ENCODE assay signal across 8 cellular contexts in the genomic region with DNA sequence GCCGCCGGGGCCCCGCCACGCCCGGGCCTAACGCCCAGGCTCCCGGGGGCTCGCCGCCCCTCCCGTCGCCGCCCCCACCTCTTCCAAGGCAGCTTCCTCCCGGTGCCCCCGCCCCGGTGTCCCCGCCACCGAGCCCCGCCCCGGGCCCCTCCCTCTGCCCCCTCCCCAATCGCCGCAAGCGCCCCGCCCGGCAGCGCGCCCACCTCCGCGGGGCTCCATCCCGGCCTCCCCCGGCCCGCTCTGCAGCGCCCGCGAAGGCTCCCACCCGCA. TPM values are rescaled to one million over a fixed set of nuclear protein-coding genes. Genes with fewer than 3 reads are reported as not detected.
A peak's percentile ranks its signal among the peaks of the same experiment; 100 is the strongest.
DNase-seq lines count a peak whose midpoint lies in the region; ATAC-seq and TF ChIP-seq lines count a peak whose summit lies in the region.

No MANE protein-coding gene starts in this region.

- H3K4me3 Mint-ChIP-seq in neural crest cell, result peak overlapping the region; percentile 77

- H3K9me3 Mint-ChIP-seq in neural crest cell, result no peaks in the 10 kb centered on the region

- ATAC-seq in HG02610 (IDR thresholded peaks at IDR 0.05; ENCODE audit: unreplicated experiment), result peak; percentile 24
- ATAC-seq in RWPE2 (ENCODE audit: low read depth), result peak; percentile 11

- H3K27ac ChIP-seq in RWPE2 (ENCODE audit: poor library complexity, severe bottlenecking), result peak overlapping the region; percentile 64

- peak; percentile 83 for DNase-seq in DMS 273 (lab: John Stamatoyannopoulos, UW; ENCODE audit: unreplicated experiment)
- DNase-seq in DMS 273 treated with DMSO at 0.1 percent for 48 hours (lab: John Stamatoyannopoulos, UW), result no peak
- no peak for DNase-seq in RWPE2 (ENCODE audit: low spot score)
- no peak for DNase-seq in epithelial cell of esophagus (ENCODE audit: low read depth)
- no peak for DNase-seq in neural crest cell (ENCODE audit: low read depth, low spot score)
- DNase-seq in DMS79 (lab: John Stamatoyannopoulos, UW), result no peak
- no peak for DNase-seq in NCI-H748 treated with DMSO at 0.1 percent for 48 hours (lab: John Stamatoyannopoulos, UW)

- no peaks in the 10 kb centered on the region for H3K27me3 ChIP-seq in RWPE2 (ENCODE audit: insufficient read depth, poor library complexity, severe bottlenecking)

- no peaks in the 10 kb centered on the region for H3K36me3 ChIP-seq in RWPE2 (ENCODE audit: low read depth)

- no peaks in the 10 kb centered on the region for H3K9me3 ChIP-seq in RWPE2 (ENCODE audit: severe bottlenecking)

- no peaks in the 10 kb centered on the region for H3K27me3 Mint-ChIP-seq in neural crest cell (ENCODE audit: low read depth)

- no peaks in the 10 kb centered on the region for H3K4me1 ChIP-seq in RWPE2 (ENCODE audit: insufficient read depth, poor library complexity, severe bottlenecking)

- H3K4me3 ChIP-seq in RWPE2 (ENCODE audit: severe bottlenecking), result peak overlapping the region; percentile 54
- peak overlapping the region; percentile 88 for H3K4me3 ChIP-seq in epithelial cell of esophagus (ENCODE audit: low read length)

- no peak overlapping the region for H3K27ac Mint-ChIP-seq in neural crest cell (ENCODE audit: unreplicated experiment)

- no peaks in the 10 kb centered on the region for H3K36me3 Mint-ChIP-seq in neural crest cell (ENCODE audit: low read depth)

- peak; percentile 18 for TF ChIP-seq CTCF in RWPE2 (IDR thresholded peaks at IDR 0.05; ENCODE audit: poor library complexity, severe bottlenecking)
- TF ChIP-seq CTCF in epithelial cell of esophagus (IDR thresholded peaks at IDR 0.05; ENCODE audit: insufficient read depth, low read depth, low read length, missing control alignments), result no peak
- no peak for TF ChIP-seq CTCF in neural crest cell (conservative IDR thresholded peaks at IDR 0.05)

- peaks cover 14% of the 10 kb centered on the region for H3K4me1 Mint-ChIP-seq in neural crest cell

RNA-seq across cellular contexts. Expression of a gene that starts 0.2 kb away (rescaled TPM):
- 215 and 223 TPM in 2 replicates for total RNA-seq in neural crest cell

RNA-seq across cellular contexts. Expression of a gene that starts 50.4 kb away (rescaled TPM):
- 6.9 and 8.7 TPM in 2 replicates for total RNA-seq in neural crest cell
